1 cellular context compared by ENCODE assay signal in the genomic region with DNA sequence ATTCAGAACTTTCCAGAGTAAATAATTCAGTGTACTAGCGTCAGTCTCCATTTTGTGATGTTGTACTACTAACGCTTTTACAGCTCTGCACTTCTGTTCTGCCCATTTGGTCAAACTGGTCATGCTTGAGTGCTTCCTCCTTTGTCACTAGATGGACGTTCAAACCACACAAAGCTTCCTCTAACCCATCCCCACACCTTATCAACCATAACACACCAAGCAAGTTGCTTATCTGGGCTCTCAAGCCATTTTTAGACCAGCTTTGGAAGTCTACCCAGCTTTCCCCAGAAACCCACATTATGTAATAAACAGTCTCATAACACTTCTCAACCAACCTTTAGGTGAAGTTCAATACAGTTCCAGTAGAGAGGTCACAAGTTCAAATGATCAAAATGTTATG.
A peak's percentile ranks its signal among the peaks of the same experiment; 100 is the strongest.
TF ChIP-seq lines count a peak whose summit lies in the region.

No MANE protein-coding gene starts in this region.

TF ChIP-seq in K562, 482 proteins besides CTCF, POLR2A, EP300 and RAD21 (continued from another document and continues in another):
- TF ChIP-seq TEAD4 (IDR thresholded peaks at IDR 0.05; ENCODE audit: low read length) (peak; percentile 97), TEAD4 (CRISPR knock-in tag; IDR thresholded peaks at IDR 0.05; ENCODE audit: borderline replicate concordance) (no peak), ZNF239 (CRISPR knock-in tag; IDR thresholded peaks at IDR 0.05) (no peak), ZNF76 (CRISPR knock-in tag; IDR thresholded peaks at IDR 0.05; ENCODE audit: borderline replicate concordance) (no peak), FIP1L1 (IDR thresholded peaks at IDR 0.05; ENCODE audit: low read depth, low read length, poor library complexity, severe bottlenecking) (no peak), ZNF830 (CRISPR knock-in tag; IDR thresholded peaks at IDR 0.05) (no peak), PML (IDR thresholded peaks at IDR 0.05; ENCODE audit: low read length) (peak; percentile 93), HDAC3 (IDR thresholded peaks at IDR 0.05; ENCODE audit: borderline replicate concordance, partially characterized antibody) (peak; percentile 96), ESRRB (CRISPR knock-in tag; IDR thresholded peaks at IDR 0.05; ENCODE audit: borderline replicate concordance) (no peak), ZNF408 (CRISPR knock-in tag; IDR thresholded peaks at IDR 0.05; ENCODE audit: low read depth) (no peak), ZKSCAN1 (IDR thresholded peaks at IDR 0.05; ENCODE audit: low read depth, low read length) (no peak), CHD4 (IDR thresholded peaks at IDR 0.05; ENCODE audit: insufficient read depth, insufficient replicate concordance, low read depth, low read length, poor library complexity, severe bottlenecking) (no peak), CREB1 (IDR thresholded peaks at IDR 0.05) (no peak), CREB1 (CRISPR knock-in tag; IDR thresholded peaks at IDR 0.05) (no peak), CAMTA2 (CRISPR knock-in tag; conservative IDR thresholded peaks at IDR 0.05) (no peak), ZNF263 (CRISPR knock-in tag; IDR thresholded peaks at IDR 0.05; ENCODE audit: borderline replicate concordance) (no peak), SUPT5H (IDR thresholded peaks at IDR 0.05) (no peak), RBM39 (optimal IDR thresholded peaks at IDR 0.05; ENCODE audit: low read depth, low read length) (no peak), XRCC4 (IDR thresholded peaks at IDR 0.05; ENCODE audit: extremely low read depth, insufficient read depth, insufficient read length) (no peak), NCOA4 (IDR thresholded peaks at IDR 0.05; ENCODE audit: partially characterized antibody) (peak; percentile 9), IFI16 (CRISPR knock-in tag; IDR thresholded peaks at IDR 0.05) (no peak), ZNF77 (CRISPR knock-in tag; IDR thresholded peaks at IDR 0.05) (no peak), MTA1 (IDR thresholded peaks at IDR 0.05; ENCODE audit: borderline replicate concordance) (peak; percentile 75; the same call in 1 of the 2 replicates), PCBP2 (IDR thresholded peaks at IDR 0.05; ENCODE audit: low read depth, low read length, poor library complexity, severe bottlenecking) (no peak), ZNF57 (CRISPR knock-in tag; IDR thresholded peaks at IDR 0.05) (no peak), TCF7 (IDR thresholded peaks at IDR 0.05; ENCODE audit: borderline replicate concordance) (no peak), ZC3H11A (IDR thresholded peaks at IDR 0.05; ENCODE audit: low read depth, low read length) (no peak), BMI1 (IDR thresholded peaks at IDR 0.05; ENCODE audit: low read length) (no peak), SNIP1 (IDR thresholded peaks at IDR 0.05; ENCODE audit: low read depth) (no peak), ELF4 (CRISPR knock-in tag; IDR thresholded peaks at IDR 0.05) (peak; percentile 85; the same call in 1 of the 2 replicates), KDM5B (IDR thresholded peaks at IDR 0.05; ENCODE audit: insufficient replicate concordance, low read depth, low read length) (no peak), TAF15 (IDR thresholded peaks at IDR 0.05; ENCODE audit: low read depth, low read length) (no peak), SREBF2 (CRISPR knock-in tag; IDR thresholded peaks at IDR 0.05) (no peak), PTTG1 (tag; IDR thresholded peaks at IDR 0.05; ENCODE audit: low read depth) (no peak), KHSRP (IDR thresholded peaks at IDR 0.05) (peak; percentile 77), ZNF79 (CRISPR knock-in tag; IDR thresholded peaks at IDR 0.05; ENCODE audit: low read depth) (no peak), TSC22D4 (tag; IDR thresholded peaks at IDR 0.05) (no peak)
- TF ChIP-seq, protein P1, sequence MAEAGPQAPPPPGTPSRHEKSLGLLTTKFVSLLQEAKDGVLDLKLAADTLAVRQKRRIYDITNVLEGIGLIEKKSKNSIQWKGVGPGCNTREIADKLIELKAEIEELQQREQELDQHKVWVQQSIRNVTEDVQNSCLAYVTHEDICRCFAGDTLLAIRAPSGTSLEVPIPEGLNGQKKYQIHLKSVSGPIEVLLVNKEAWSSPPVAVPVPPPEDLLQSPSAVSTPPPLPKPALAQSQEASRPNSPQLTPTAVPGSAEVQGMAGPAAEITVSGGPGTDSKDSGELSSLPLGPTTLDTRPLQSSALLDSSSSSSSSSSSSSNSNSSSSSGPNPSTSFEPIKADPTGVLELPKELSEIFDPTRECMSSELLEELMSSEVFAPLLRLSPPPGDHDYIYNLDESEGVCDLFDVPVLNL (CRISPR knock-in tag; IDR thresholded peaks at IDR 0.05; ENCODE audit: low read depth), result no peak
- TF ChIP-seq, protein P2, sequence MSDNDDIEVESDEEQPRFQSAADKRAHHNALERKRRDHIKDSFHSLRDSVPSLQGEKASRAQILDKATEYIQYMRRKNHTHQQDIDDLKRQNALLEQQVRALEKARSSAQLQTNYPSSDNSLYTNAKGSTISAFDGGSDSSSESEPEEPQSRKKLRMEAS (CRISPR knock-in tag; IDR thresholded peaks at IDR 0.05), result no peak
- TF ChIP-seq, protein P3, sequence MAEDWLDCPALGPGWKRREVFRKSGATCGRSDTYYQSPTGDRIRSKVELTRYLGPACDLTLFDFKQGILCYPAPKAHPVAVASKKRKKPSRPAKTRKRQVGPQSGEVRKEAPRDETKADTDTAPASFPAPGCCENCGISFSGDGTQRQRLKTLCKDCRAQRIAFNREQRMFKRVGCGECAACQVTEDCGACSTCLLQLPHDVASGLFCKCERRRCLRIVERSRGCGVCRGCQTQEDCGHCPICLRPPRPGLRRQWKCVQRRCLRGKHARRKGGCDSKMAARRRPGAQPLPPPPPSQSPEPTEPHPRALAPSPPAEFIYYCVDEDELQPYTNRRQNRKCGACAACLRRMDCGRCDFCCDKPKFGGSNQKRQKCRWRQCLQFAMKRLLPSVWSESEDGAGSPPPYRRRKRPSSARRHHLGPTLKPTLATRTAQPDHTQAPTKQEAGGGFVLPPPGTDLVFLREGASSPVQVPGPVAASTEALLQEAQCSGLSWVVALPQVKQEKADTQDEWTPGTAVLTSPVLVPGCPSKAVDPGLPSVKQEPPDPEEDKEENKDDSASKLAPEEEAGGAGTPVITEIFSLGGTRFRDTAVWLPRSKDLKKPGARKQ (CRISPR knock-in tag; IDR thresholded peaks at IDR 0.05), result no peak
- TF ChIP-seq, protein P4, sequence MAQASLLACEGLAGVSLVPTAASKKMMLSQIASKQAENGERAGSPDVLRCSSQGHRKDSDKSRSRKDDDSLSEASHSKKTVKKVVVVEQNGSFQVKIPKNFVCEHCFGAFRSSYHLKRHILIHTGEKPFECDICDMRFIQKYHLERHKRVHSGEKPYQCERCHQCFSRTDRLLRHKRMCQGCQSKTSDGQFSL (CRISPR knock-in tag; IDR thresholded peaks at IDR 0.05), result no peak
- TF ChIP-seq, protein P4 (tag; IDR thresholded peaks at IDR 0.05), result no peak
- TF ChIP-seq, protein P5, sequence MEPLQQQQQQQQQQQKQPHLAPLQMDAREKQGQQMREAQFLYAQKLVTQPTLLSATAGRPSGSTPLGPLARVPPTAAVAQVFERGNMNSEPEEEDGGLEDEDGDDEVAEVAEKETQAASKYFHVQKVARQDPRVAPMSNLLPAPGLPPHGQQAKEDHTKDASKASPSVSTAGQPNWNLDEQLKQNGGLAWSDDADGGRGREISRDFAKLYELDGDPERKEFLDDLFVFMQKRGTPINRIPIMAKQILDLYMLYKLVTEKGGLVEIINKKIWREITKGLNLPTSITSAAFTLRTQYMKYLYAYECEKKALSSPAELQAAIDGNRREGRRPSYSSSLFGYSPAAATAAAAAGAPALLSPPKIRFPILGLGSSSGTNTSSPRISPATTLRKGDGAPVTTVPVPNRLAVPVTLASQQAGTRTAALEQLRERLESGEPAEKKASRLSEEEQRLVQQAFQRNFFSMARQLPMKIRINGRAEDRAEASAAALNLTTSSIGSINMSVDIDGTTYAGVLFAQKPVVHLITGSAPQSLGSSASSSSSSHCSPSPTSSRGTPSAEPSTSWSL (CRISPR knock-in tag; IDR thresholded peaks at IDR 0.05; ENCODE audit: borderline replicate concordance), result no peak
- TF ChIP-seq, protein P6, sequence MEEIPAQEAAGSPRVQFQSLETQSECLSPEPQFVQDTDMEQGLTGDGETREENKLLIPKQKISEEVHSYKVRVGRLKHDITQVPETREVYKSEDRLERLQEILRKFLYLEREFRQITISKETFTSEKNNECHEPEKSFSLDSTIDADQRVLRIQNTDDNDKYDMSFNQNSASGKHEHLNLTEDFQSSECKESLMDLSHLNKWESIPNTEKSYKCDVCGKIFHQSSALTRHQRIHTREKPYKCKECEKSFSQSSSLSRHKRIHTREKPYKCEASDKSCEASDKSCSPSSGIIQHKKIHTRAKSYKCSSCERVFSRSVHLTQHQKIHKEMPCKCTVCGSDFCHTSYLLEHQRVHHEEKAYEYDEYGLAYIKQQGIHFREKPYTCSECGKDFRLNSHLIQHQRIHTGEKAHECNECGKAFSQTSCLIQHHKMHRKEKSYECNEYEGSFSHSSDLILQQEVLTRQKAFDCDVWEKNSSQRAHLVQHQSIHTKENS (CRISPR knock-in tag; IDR thresholded peaks at IDR 0.05), result no peak
- TF ChIP-seq, protein P7, sequence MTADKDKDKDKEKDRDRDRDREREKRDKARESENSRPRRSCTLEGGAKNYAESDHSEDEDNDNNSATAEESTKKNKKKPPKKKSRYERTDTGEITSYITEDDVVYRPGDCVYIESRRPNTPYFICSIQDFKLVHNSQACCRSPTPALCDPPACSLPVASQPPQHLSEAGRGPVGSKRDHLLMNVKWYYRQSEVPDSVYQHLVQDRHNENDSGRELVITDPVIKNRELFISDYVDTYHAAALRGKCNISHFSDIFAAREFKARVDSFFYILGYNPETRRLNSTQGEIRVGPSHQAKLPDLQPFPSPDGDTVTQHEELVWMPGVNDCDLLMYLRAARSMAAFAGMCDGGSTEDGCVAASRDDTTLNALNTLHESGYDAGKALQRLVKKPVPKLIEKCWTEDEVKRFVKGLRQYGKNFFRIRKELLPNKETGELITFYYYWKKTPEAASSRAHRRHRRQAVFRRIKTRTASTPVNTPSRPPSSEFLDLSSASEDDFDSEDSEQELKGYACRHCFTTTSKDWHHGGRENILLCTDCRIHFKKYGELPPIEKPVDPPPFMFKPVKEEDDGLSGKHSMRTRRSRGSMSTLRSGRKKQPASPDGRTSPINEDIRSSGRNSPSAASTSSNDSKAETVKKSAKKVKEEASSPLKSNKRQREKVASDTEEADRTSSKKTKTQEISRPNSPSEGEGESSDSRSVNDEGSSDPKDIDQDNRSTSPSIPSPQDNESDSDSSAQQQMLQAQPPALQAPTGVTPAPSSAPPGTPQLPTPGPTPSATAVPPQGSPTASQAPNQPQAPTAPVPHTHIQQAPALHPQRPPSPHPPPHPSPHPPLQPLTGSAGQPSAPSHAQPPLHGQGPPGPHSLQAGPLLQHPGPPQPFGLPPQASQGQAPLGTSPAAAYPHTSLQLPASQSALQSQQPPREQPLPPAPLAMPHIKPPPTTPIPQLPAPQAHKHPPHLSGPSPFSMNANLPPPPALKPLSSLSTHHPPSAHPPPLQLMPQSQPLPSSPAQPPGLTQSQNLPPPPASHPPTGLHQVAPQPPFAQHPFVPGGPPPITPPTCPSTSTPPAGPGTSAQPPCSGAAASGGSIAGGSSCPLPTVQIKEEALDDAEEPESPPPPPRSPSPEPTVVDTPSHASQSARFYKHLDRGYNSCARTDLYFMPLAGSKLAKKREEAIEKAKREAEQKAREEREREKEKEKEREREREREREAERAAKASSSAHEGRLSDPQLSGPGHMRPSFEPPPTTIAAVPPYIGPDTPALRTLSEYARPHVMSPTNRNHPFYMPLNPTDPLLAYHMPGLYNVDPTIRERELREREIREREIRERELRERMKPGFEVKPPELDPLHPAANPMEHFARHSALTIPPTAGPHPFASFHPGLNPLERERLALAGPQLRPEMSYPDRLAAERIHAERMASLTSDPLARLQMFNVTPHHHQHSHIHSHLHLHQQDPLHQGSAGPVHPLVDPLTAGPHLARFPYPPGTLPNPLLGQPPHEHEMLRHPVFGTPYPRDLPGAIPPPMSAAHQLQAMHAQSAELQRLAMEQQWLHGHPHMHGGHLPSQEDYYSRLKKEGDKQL (CRISPR knock-in tag; IDR thresholded peaks at IDR 0.05; ENCODE audit: borderline replicate concordance), result no peak
- TF ChIP-seq, protein P8, sequence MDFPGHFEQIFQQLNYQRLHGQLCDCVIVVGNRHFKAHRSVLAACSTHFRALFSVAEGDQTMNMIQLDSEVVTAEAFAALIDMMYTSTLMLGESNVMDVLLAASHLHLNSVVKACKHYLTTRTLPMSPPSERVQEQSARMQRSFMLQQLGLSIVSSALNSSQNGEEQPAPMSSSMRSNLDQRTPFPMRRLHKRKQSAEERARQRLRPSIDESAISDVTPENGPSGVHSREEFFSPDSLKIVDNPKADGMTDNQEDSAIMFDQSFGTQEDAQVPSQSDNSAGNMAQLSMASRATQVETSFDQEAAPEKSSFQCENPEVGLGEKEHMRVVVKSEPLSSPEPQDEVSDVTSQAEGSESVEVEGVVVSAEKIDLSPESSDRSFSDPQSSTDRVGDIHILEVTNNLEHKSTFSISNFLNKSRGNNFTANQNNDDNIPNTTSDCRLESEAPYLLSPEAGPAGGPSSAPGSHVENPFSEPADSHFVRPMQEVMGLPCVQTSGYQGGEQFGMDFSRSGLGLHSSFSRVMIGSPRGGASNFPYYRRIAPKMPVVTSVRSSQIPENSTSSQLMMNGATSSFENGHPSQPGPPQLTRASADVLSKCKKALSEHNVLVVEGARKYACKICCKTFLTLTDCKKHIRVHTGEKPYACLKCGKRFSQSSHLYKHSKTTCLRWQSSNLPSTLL (IDR thresholded peaks at IDR 0.05), result no peak
- TF ChIP-seq, protein P9, sequence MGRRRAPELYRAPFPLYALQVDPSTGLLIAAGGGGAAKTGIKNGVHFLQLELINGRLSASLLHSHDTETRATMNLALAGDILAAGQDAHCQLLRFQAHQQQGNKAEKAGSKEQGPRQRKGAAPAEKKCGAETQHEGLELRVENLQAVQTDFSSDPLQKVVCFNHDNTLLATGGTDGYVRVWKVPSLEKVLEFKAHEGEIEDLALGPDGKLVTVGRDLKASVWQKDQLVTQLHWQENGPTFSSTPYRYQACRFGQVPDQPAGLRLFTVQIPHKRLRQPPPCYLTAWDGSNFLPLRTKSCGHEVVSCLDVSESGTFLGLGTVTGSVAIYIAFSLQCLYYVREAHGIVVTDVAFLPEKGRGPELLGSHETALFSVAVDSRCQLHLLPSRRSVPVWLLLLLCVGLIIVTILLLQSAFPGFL (CRISPR knock-in tag; IDR thresholded peaks at IDR 0.05), result no peak
- TF ChIP-seq, protein P10, sequence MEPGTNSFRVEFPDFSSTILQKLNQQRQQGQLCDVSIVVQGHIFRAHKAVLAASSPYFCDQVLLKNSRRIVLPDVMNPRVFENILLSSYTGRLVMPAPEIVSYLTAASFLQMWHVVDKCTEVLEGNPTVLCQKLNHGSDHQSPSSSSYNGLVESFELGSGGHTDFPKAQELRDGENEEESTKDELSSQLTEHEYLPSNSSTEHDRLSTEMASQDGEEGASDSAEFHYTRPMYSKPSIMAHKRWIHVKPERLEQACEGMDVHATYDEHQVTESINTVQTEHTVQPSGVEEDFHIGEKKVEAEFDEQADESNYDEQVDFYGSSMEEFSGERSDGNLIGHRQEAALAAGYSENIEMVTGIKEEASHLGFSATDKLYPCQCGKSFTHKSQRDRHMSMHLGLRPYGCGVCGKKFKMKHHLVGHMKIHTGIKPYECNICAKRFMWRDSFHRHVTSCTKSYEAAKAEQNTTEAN (CRISPR knock-in tag; IDR thresholded peaks at IDR 0.05), result no peak
